1 cellular context compared by ENCODE assay signal in the genomic region with DNA sequence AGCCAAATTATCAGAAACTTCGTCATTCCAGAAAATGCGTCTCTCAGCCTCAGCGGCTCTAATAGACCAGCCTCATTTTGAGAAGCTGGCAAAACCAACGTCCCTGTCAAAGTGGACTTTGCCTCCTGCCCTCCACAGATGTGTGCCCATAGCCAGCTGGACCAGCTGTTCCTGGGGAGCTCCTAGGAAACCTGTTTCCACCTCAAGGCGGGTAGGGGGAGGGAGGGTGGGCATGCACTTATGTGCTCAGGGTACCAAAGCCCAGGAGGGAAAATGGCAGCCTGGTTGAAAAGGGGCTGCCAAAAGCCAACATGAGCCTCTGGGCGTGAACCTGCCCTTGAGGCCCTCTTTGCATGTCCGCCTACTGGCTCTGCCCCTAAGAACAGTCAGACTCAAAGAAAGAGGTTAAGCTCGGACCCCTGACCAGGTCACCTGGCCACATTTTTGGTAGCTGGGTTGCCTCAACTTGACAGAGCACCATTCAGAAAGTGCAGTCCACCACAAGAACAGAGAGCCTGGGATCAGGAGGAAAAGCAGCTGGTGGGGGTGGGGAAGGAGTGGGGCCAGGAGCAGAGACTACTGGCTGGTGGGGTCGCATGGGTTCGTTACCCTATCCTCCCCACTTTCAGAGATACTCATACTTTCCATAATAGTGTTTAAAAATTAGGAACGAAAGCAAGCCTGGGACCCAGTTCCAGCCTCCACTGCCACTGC.
A peak's percentile ranks its signal among the peaks of the same experiment; 100 is the strongest.
TF ChIP-seq lines count a peak whose summit lies in the region.

No MANE protein-coding gene starts in this region.

TF ChIP-seq in HepG2, 621 proteins besides CTCF, POLR2A, EP300 and RAD21:
- TF ChIP-seq HNF4A (CRISPR knock-in tag; IDR thresholded peaks at IDR 0.05), result peak; percentile 54; the same call in 1 of the 2 replicates
- TF ChIP-seq, protein P1, sequence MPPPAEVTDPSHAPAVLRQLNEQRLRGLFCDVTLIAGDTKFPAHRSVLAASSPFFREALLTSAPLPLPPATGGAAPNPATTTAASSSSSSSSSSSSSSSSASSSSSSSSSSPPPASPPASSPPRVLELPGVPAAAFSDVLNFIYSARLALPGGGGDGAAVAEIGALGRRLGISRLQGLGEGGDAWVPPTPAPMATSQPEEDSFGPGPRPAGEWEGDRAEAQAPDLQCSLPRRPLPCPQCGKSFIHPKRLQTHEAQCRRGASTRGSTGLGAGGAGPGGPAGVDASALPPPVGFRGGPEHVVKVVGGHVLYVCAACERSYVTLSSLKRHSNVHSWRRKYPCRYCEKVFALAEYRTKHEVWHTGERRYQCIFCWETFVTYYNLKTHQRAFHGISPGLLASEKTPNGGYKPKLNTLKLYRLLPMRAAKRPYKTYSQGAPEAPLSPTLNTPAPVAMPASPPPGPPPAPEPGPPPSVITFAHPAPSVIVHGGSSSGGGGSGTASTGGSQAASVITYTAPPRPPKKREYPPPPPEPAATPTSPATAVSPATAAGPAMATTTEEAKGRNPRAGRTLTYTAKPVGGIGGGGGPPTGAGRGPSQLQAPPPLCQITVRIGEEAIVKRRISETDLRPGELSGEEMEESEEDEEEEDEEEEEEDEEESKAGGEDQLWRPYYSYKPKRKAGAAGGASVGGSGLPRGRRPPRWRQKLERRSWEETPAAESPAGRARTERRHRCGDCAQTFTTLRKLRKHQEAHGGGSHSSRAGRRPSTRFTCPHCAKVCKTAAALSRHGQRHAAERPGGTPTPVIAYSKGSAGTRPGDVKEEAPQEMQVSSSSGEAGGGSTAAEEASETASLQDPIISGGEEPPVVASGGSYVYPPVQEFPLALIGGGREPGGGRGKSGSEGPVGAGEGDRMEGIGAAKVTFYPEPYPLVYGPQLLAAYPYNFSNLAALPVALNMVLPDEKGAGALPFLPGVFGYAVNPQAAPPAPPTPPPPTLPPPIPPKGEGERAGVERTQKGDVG (CRISPR knock-in tag; IDR thresholded peaks at IDR 0.05; ENCODE audit: borderline replicate concordance), result 0 out of 2 replicates have a peak, but pooled peaks have one; percentile 22
- TF ChIP-seq, protein P2, sequence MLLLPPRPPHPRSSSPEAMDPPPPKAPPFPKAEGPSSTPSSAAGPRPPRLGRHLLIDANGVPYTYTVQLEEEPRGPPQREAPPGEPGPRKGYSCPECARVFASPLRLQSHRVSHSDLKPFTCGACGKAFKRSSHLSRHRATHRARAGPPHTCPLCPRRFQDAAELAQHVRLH (CRISPR knock-in tag; IDR thresholded peaks at IDR 0.05; ENCODE audit: borderline replicate concordance, low read depth), result no peak; the same call in 1 of the 2 replicates
- TF ChIP-seq CHCHD3 (CRISPR knock-in tag; IDR thresholded peaks at IDR 0.05), result no peak
- TF ChIP-seq, protein P3, sequence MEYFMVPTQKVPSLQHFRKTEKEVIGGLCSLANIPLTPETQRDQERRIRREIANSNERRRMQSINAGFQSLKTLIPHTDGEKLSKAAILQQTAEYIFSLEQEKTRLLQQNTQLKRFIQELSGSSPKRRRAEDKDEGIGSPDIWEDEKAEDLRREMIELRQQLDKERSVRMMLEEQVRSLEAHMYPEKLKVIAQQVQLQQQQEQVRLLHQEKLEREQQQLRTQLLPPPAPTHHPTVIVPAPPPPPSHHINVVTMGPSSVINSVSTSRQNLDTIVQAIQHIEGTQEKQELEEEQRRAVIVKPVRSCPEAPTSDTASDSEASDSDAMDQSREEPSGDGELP (IDR thresholded peaks at IDR 0.05; ENCODE audit: borderline replicate concordance, low read depth), result 0 out of 2 replicates have a peak, but pooled peaks have one; percentile 45
- TF ChIP-seq KDM5B (CRISPR knock-in tag; IDR thresholded peaks at IDR 0.05; ENCODE audit: borderline replicate concordance), result 0 out of 2 replicates have a peak, but pooled peaks have one; percentile 24
- TF ChIP-seq RXRA (CRISPR knock-in tag; IDR thresholded peaks at IDR 0.05), result no peak
- TF ChIP-seq ATF7-NPFF (CRISPR knock-in tag; IDR thresholded peaks at IDR 0.05; ENCODE audit: low read depth), result 0 out of 2 replicates have a peak, but pooled peaks have one; percentile 2
- peak; percentile 24; the same call in 1 of the 2 replicates for TF ChIP-seq SP4 (CRISPR knock-in tag; IDR thresholded peaks at IDR 0.05)
- TF ChIP-seq ZNF644 (CRISPR knock-in tag; IDR thresholded peaks at IDR 0.05; ENCODE audit: low read depth), result 0 out of 2 replicates have a peak, but pooled peaks have one; percentile 55
- TF ChIP-seq EHMT2 (IDR thresholded peaks at IDR 0.05; ENCODE audit: borderline replicate concordance, low read depth, low read length), result 0 out of 2 replicates have a peak, but pooled peaks have one; percentile 17
- TF ChIP-seq REXO4 (CRISPR knock-in tag; IDR thresholded peaks at IDR 0.05; ENCODE audit: borderline replicate concordance), result no peak
- peak; percentile 4; the same call in 1 of the 2 replicates for TF ChIP-seq ZNF350 (CRISPR knock-in tag; IDR thresholded peaks at IDR 0.05; ENCODE audit: borderline replicate concordance, low read depth)
- TF ChIP-seq ERF (CRISPR knock-in tag; IDR thresholded peaks at IDR 0.05), result peak; percentile 4; the same call in 1 of the 2 replicates
- TF ChIP-seq, protein P4, sequence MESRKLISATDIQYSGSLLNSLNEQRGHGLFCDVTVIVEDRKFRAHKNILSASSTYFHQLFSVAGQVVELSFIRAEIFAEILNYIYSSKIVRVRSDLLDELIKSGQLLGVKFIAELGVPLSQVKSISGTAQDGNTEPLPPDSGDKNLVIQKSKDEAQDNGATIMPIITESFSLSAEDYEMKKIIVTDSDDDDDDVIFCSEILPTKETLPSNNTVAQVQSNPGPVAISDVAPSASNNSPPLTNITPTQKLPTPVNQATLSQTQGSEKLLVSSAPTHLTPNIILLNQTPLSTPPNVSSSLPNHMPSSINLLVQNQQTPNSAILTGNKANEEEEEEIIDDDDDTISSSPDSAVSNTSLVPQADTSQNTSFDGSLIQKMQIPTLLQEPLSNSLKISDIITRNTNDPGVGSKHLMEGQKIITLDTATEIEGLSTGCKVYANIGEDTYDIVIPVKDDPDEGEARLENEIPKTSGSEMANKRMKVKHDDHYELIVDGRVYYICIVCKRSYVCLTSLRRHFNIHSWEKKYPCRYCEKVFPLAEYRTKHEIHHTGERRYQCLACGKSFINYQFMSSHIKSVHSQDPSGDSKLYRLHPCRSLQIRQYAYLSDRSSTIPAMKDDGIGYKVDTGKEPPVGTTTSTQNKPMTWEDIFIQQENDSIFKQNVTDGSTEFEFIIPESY (CRISPR knock-in tag; IDR thresholded peaks at IDR 0.05), result 0 out of 2 replicates have a peak, but pooled peaks have one; percentile 7
- 0 out of 2 replicates have a peak, but pooled peaks have one; percentile 6 for TF ChIP-seq HNF1A (IDR thresholded peaks at IDR 0.05; ENCODE audit: low read depth)
- no peak for TF ChIP-seq HNF1A (CRISPR knock-in tag; IDR thresholded peaks at IDR 0.05; ENCODE audit: borderline replicate concordance)
- TF ChIP-seq SIN3A (IDR thresholded peaks at IDR 0.05; ENCODE audit: borderline replicate concordance, low read depth, low read length), result no peak
- TF ChIP-seq, protein P5, sequence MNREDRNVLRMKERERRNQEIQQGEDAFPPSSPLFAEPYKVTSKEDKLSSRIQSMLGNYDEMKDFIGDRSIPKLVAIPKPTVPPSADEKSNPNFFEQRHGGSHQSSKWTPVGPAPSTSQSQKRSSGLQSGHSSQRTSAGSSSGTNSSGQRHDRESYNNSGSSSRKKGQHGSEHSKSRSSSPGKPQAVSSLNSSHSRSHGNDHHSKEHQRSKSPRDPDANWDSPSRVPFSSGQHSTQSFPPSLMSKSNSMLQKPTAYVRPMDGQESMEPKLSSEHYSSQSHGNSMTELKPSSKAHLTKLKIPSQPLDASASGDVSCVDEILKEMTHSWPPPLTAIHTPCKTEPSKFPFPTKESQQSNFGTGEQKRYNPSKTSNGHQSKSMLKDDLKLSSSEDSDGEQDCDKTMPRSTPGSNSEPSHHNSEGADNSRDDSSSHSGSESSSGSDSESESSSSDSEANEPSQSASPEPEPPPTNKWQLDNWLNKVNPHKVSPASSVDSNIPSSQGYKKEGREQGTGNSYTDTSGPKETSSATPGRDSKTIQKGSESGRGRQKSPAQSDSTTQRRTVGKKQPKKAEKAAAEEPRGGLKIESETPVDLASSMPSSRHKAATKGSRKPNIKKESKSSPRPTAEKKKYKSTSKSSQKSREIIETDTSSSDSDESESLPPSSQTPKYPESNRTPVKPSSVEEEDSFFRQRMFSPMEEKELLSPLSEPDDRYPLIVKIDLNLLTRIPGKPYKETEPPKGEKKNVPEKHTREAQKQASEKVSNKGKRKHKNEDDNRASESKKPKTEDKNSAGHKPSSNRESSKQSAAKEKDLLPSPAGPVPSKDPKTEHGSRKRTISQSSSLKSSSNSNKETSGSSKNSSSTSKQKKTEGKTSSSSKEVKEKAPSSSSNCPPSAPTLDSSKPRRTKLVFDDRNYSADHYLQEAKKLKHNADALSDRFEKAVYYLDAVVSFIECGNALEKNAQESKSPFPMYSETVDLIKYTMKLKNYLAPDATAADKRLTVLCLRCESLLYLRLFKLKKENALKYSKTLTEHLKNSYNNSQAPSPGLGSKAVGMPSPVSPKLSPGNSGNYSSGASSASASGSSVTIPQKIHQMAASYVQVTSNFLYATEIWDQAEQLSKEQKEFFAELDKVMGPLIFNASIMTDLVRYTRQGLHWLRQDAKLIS (CRISPR knock-in tag; IDR thresholded peaks at IDR 0.05), result no peak
- peak; percentile 40 for TF ChIP-seq ZNF687 (CRISPR knock-in tag; IDR thresholded peaks at IDR 0.05)
- 0 out of 2 replicates have a peak, but pooled peaks have one; percentile 17 for TF ChIP-seq UBTF (CRISPR knock-in tag; IDR thresholded peaks at IDR 0.05)
- no peak for TF ChIP-seq SALL2 (CRISPR knock-in tag; IDR thresholded peaks at IDR 0.05)
